In genomic region chr12:95213928-95214327, GRCh38 we compare ENCODE assay signal across 16 cellular contexts. TPM values are rescaled to one million over a fixed set of nuclear protein-coding genes. Genes with fewer than 3 reads are reported as not detected.
DNase-seq lines count a peak whose midpoint lies in the region; ATAC-seq, FAIRE-seq and TF ChIP-seq lines count a peak whose summit lies in the region.
"Had no signal": no experiment of that assay in that cellular context is flagged by ENCODE, and none has a peak within 500 bp of the region (broad histone marks: within the 10 kb centered on the region; RNA-seq: fewer than 3 reads in every experiment).

No MANE protein-coding gene starts in this region.

- H3K79me2 ChIP-seq in neural cell (replicated peaks; ENCODE audit: insufficient read depth, low read length), result peaks cover 59% of the 10 kb centered on the region

- no peak overlapping the region for H4K91ac ChIP-seq in IMR-90 (ENCODE audit: insufficient read depth, low read depth, low read length)

- peak overlapping the region; percentile 20; the same call in 1 of the 2 replicates for H2BK20ac ChIP-seq in IMR-90 (ENCODE audit: low read depth, low read length)

- peaks cover 4% of the 10 kb centered on the region for H3F3A ChIP-seq in neural cell (ENCODE audit: insufficient read depth, low read length, poor library complexity, severe bottlenecking)

- no peaks in the 10 kb centered on the region for H3K36me3 ChIP-seq in IMR-90 (ENCODE audit: control insufficient read depth, insufficient read depth, low read length)
- H3K36me3 ChIP-seq in neural cell (ENCODE audit: insufficient read depth, low read length), result no peaks in the 10 kb centered on the region
- H3K36me3 ChIP-seq in kidney (ENCODE audit: control insufficient read depth in 1 of 2, insufficient read depth in 2 of 2, low read length in 2 of 2), result no peaks in the 10 kb centered on the region
- H3K36me3 ChIP-seq: suprapubic skin had no signal

- peak overlapping the region; percentile 4; the same call in 1 of the 2 replicates for H3K4ac ChIP-seq in IMR-90 (ENCODE audit: low read depth, low read length)

- H3K27ac ChIP-seq in IMR-90 (ENCODE audit: insufficient read depth, low read length), result no peak overlapping the region
- H3K27ac ChIP-seq in neural cell (ENCODE audit: low read length), result no peak overlapping the region
- no peak overlapping the region for H3K27ac ChIP-seq in kidney (ENCODE audit: low read depth in 2 of 2, low read length in 2 of 2)
- H3K27ac ChIP-seq: suprapubic skin had no signal

- TF ChIP-seq CTCF in IMR-90 (conservative IDR thresholded peaks at IDR 0.05; ENCODE audit: low read depth, low read length), result no peak
- no peak for TF ChIP-seq CTCF in neural cell (IDR thresholded peaks at IDR 0.05; ENCODE audit: poor library complexity, severe bottlenecking)
- no peak for TF ChIP-seq CTCF in kidney (IDR thresholded peaks at IDR 0.05; ENCODE audit: borderline replicate concordance, extremely low read depth, insufficient read depth)

- no peak overlapping the region for H2BK15ac ChIP-seq in IMR-90 (ENCODE audit: low read depth, low read length)

- H3K56ac ChIP-seq in IMR-90 (ENCODE audit: extremely low read depth, insufficient read depth, low read length), result no peak overlapping the region

- ATAC-seq in IMR-90 (ENCODE audit: low read depth), result no peak
- ATAC-seq: HepG2 had no signal

- CTCF ChIA-PET in IMR-90 (lab: Yijun Ruan, JAX), result no interaction called here

- no peaks in the 10 kb centered on the region for H3K9me2 ChIP-seq in neural cell (ENCODE audit: insufficient read depth, low read length)

- intact Hi-C loops in IMR-90 (cut with micrococcal nuclease) (no loop called here), kidney (cut with DNase I) (no loop called here)

- H2BK120ac ChIP-seq in IMR-90 (ENCODE audit: low read depth, low read length), result no peak overlapping the region

- no peaks in the 10 kb centered on the region for H3K9me1 ChIP-seq in IMR-90 (ENCODE audit: insufficient read depth, low read length)

- no peak overlapping the region for H2AK9ac ChIP-seq in IMR-90 (replicated peaks; ENCODE audit: low read depth, low read length, poor library complexity)

- no peak overlapping the region for H3K18ac ChIP-seq in IMR-90 (ENCODE audit: low read depth, low read length)

- no peak for FAIRE-seq in kidney (lab: Jason Lieb, UNC)
- FAIRE-seq: endometrium, HepG2 had no signal

- no peak for TF ChIP-seq EP300 in neural cell (conservative IDR thresholded peaks at IDR 0.05; ENCODE audit: poor library complexity, severe bottlenecking)

- no peak overlapping the region for H3K23ac ChIP-seq in IMR-90 (ENCODE audit: low read depth, low read length)

- no peak overlapping the region for H2AFZ ChIP-seq in IMR-90 (replicated peaks; ENCODE audit: low read length, poor library complexity)
- H2AFZ ChIP-seq in neural cell (ENCODE audit: low read depth, low read length), result no peak overlapping the region

- H3K4me3 ChIP-seq in IMR-90 (ENCODE audit: insufficient read depth, low read depth, low read length) (no peak overlapping the region), neural cell (ENCODE audit: low read length) (peak overlapping the region; percentile 31), kidney (ENCODE audit: low read length in 2 of 2) (no peak overlapping the region)
- H3K4me3 ChIP-seq: suprapubic skin had no signal

- in situ Hi-C loops in IMR-90 (cut with MboI; ENCODE audit: low sequenced_read_pairs), result no loop called here

- DNase-seq in DMS53 (lab: John Stamatoyannopoulos, UW) (peak; percentile 80), IMR-90 (no peak), dedifferentiated amniotic fluid mesenchymal stem cell (ENCODE audit: extremely low spot score) (peak; percentile 3), iPS-NIHi7 (ENCODE audit: extremely low spot score) (no peak), kidney (no peak), HCEC 1CT (no peak)
- no peak for DNase-seq in effector CD4-positive, alpha-beta T cell
- DNase-seq: cerebellar nuclear complex; HFFc6; midbrain; Right ventricle myocardium superior; stimulated activated CD4-positive, alpha-beta T cell treated with anti-CD3 and anti-CD28 coated beads, Interleukin-2, amount 100 ng/mL, for 24 hours had no signal

- no peak overlapping the region for H2BK5ac ChIP-seq in IMR-90 (ENCODE audit: low read depth, low read length, poor library complexity, severe bottlenecking)

- H3K4me2 ChIP-seq in IMR-90 (ENCODE audit: low read depth, low read length) (no peak overlapping the region), neural cell (ENCODE audit: low read length) (no peak overlapping the region)

- H3K9ac ChIP-seq in IMR-90 (ENCODE audit: low read depth, low read length), result no peak overlapping the region
- no peak overlapping the region for H3K9ac ChIP-seq in neural cell (ENCODE audit: low read length)
- H3K9ac ChIP-seq in kidney (ENCODE audit: low read length in 2 of 2), result no peak overlapping the region

- H3K4me1 ChIP-seq in IMR-90 (ENCODE audit: control insufficient read depth, insufficient read depth, low read length) (no peaks in the 10 kb centered on the region), kidney (ENCODE audit: control insufficient read depth in 1 of 2, insufficient read depth in 1 of 2, low read depth in 1 of 2, low read length in 2 of 2) (peaks cover 4% of the 10 kb centered on the region in 2 donors)

- H3K27me3 ChIP-seq in IMR-90 (ENCODE audit: control insufficient read depth, insufficient read depth, low read length) (no peaks in the 10 kb centered on the region), neural cell (ENCODE audit: insufficient read depth, low read depth, low read length) (no peaks in the 10 kb centered on the region)
- H3K27me3 ChIP-seq: suprapubic skin had no signal

- TF ChIP-seq RAD21 in IMR-90 (IDR thresholded peaks at IDR 0.05; ENCODE audit: low read length) (no peak), neural cell (conservative IDR thresholded peaks at IDR 0.05) (no peak)

- 0 out of 2 replicates have a peak overlapping the region, but pooled peaks have one; percentile 13 for H2AK5ac ChIP-seq in IMR-90 (ENCODE audit: low read depth, low read length)

- H4K5ac ChIP-seq in IMR-90 (ENCODE audit: low read depth, low read length), result no peak overlapping the region

- BruUV-seq in IMR-90 (replicated peaks; lab: Mats Ljungman, UMichigan), result no TSS peak

- H3K79me1 ChIP-seq in IMR-90 (ENCODE audit: low read depth in 1 of 2, low read length in 2 of 2), result peaks cover 11 to 36% of the 10 kb centered on the region in 2 experiments

- no peak for TF ChIP-seq POLR2A in IMR-90 (IDR thresholded peaks at IDR 0.05; ENCODE audit: low read depth, low read length)

- no peaks in the 10 kb centered on the region for H3K9me3 ChIP-seq in IMR-90 (ENCODE audit: control insufficient read depth, insufficient read depth, low read length)
- H3K9me3 ChIP-seq in neural cell (ENCODE audit: low read length), result no peaks in the 10 kb centered on the region
- no peaks in the 10 kb centered on the region for H3K9me3 ChIP-seq in kidney (ENCODE audit: control insufficient read depth in 1 of 2, low read length in 2 of 2)
- H3K9me3 ChIP-seq: suprapubic skin had no signal

- peaks cover 3% of the 10 kb centered on the region; the same call in 1 of the 2 replicates for H4K20me1 ChIP-seq in IMR-90 (ENCODE audit: insufficient read depth, low read length)
- no peaks in the 10 kb centered on the region for H4K20me1 ChIP-seq in neural cell (ENCODE audit: insufficient read depth)

- 100% methylated on average over 1 of the region's 1 CpG; no CpG with 5 or more reads in 1 of the 2 experiments for WGBS in IMR-90 (ENCODE audit: extremely low coverage in 2 of 2, insufficient read length in 1 of 2), 2 experiments

- POLR2A ChIA-PET in IMR-90 (lab: Charles Lee; ENCODE audit: unreplicated experiment), result no interaction called here

- no peak overlapping the region for H4K8ac ChIP-seq in IMR-90 (ENCODE audit: low read depth in 2 of 2, low read length in 2 of 2)

- dilution Hi-C loops in IMR-90 (cut with HindIII; ENCODE audit: low sequenced_read_pairs, unreplicated experiment), result no loop called here

- no peak overlapping the region for H3K14ac ChIP-seq in IMR-90 (replicated peaks; ENCODE audit: low read depth, low read length)

TF ChIP-seq in IMR-90, 13 proteins besides CTCF, POLR2A, EP300 and RAD21 (continues in another document):
- no peak for TF ChIP-seq MAZ (IDR thresholded peaks at IDR 0.05; ENCODE audit: borderline replicate concordance, low read depth, low read length)
- TF ChIP-seq MXI1 (IDR thresholded peaks at IDR 0.05; ENCODE audit: borderline replicate concordance, low read depth, low read length), result no peak
- no peak for TF ChIP-seq BHLHE40 (IDR thresholded peaks at IDR 0.05; ENCODE audit: low read depth, low read length)
- TF ChIP-seq RCOR1 (IDR thresholded peaks at IDR 0.05; ENCODE audit: insufficient replicate concordance, low read length), result no peak
- no peak for TF ChIP-seq NFE2L2 (IDR thresholded peaks at IDR 0.05; ENCODE audit: low read depth, low read length)
- no peak for TF ChIP-seq CEBPB (IDR thresholded peaks at IDR 0.05; ENCODE audit: low read depth, low read length)
- TF ChIP-seq RFX5 (IDR thresholded peaks at IDR 0.05; ENCODE audit: low read depth, low read length), result no peak

TF ChIP-seq in neural cell, 6 proteins besides CTCF, POLR2A, EP300 and RAD21 (continues in another document):
- no peak for TF ChIP-seq MXI1 (conservative IDR thresholded peaks at IDR 0.05; ENCODE audit: poor library complexity, severe bottlenecking)
- no peak for TF ChIP-seq EZH2 (IDR thresholded peaks at IDR 0.05; ENCODE audit: borderline replicate concordance, insufficient read depth, low read length, poor library complexity, severe bottlenecking)

RNA-seq across cellular contexts. Expression of gene FGD6, which starts 3.3 kb away (rescaled TPM):
- total RNA-seq in IMR-90 (2012; rRNA removed), result 9.5 and 9.7 TPM in 2 replicates
- 2.0 and 2.6 TPM in 2 replicates for polyA plus RNA-seq in IMR-90 (2012; rRNA removed)
- 0.42 and 0.52 TPM in 2 replicates for polyA plus RNA-seq in IMR-90 (2012; cell fraction: cytosol; rRNA removed)
- 1.0 and 11.0 TPM in 2 replicates for polyA plus RNA-seq in IMR-90 (2012; cell fraction: nucleus; rRNA removed; ENCODE audit: low replicate concordance)
- 4.6 and 7.1 TPM in 2 replicates for polyA plus RNA-seq in neural cell
- polyA minus RNA-seq in neural cell, result 40.7 and 51.4 TPM in 2 replicates
- total RNA-seq in kidney, result 19.8 TPM
- polyA plus RNA-seq in kidney (ENCODE audit: insufficient read depth, low read depth, low replicate concordance), result 1.2 TPM

RNA-seq across cellular contexts. Expression of gene VEZT, which starts 3.7 kb away (rescaled TPM):
- total RNA-seq in IMR-90 (2012; rRNA removed) (83.6 and 90.2 TPM in 2 replicates), kidney (69.0 TPM)
- polyA plus RNA-seq in IMR-90 (2012; rRNA removed) (44.6 and 54.5 TPM in 2 replicates), neural cell (192 and 219 TPM in 2 replicates), kidney (ENCODE audit: insufficient read depth, low read depth, low replicate concordance) (24.8 TPM)
- polyA plus RNA-seq in IMR-90 (2012; cell fraction: cytosol; rRNA removed), result 11.2 and 16.4 TPM in 2 replicates
- polyA plus RNA-seq in IMR-90 (2012; cell fraction: nucleus; rRNA removed; ENCODE audit: low replicate concordance), result 5.8 and 62.0 TPM in 2 replicates
- 393 and 429 TPM in 2 replicates for polyA minus RNA-seq in neural cell

Comparison
In these comparisons a context has a peak if more than half of its experiments do, and no peak if none do; other contexts are left out.
1. DNase-seq: peak in DMS53 (single experiment) and dedifferentiated amniotic fluid mesenchymal stem cell (single experiment); none in IMR-90 (single experiment), iPS-NIHi7 (single experiment), effector CD4-positive, alpha-beta T cell (single experiment), kidney (single experiment) and HCEC 1CT (single experiment).